7 cellular contexts compared by ENCODE assay signal in the genomic region with DNA sequence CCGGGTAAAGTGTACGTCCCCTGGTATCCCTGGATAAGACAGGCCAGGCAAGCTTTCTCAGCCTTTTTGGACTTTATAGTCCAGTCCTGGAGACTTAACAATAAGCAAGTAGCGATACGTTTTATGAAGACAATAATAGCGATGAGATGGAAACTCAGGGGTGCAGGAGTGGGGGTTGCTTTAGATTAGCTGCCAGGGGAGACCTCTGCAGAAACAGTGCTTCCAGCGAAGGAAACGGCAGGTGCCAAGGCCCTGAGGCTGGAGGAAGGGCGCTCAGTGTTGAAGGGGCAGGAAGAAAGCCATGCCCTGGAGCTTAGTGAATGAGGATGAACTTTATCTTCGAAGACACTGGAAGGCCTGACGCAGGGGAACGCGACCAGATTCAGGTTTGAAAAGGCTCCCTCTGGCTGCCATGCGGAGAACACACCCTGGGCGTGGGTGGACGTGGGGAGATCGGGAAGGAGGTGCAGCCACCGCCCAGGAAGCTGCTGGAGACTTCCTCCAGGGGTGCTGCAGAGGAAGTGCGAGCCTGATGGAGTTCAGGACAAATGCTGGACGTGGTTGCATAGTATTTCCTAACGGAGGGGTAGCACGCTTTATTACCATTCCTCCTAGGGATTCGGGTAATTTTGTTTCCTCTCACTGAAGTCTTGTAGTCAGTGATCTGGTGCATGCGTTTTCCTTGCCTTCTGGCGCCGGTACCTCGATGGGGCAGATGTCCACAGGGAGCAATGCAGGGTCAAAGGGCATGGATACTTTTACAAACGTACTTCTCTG. TPM values are rescaled to one million over a fixed set of nuclear protein-coding genes. Genes with fewer than 3 reads are reported as not detected.
DNase-seq lines count a peak whose midpoint lies in the region; ATAC-seq, FAIRE-seq and TF ChIP-seq lines count a peak whose summit lies in the region.

No MANE protein-coding gene starts in this region.

- TF ChIP-seq EP300 in HepG2 (IDR thresholded peaks at IDR 0.05; ENCODE audit: low read depth in 2 of 2, low read length in 2 of 2), result no peak
- TF ChIP-seq EP300 in HepG2 (CRISPR knock-in tag; IDR thresholded peaks at IDR 0.05; ENCODE audit: borderline replicate concordance), result no peak

- POLR2A ChIA-PET in HepG2 (lab: Yijun Ruan, JAX), result interaction anchor here (0.7 to 6.6 kb wide), 14 partner anchors 10 to 113 kb away, joined by 3 to 199 read pairs (median 4); a partner anchor contains a TSS

- peak overlapping the region; percentile 79 for H3K4me2 ChIP-seq in HepG2 (ENCODE audit: low read depth, low read length)

- H4K20me1 ChIP-seq in HepG2 (ENCODE audit: insufficient read depth, low read length), result no peaks in the 10 kb centered on the region

- peak; percentile 89 for FAIRE-seq in HepG2 (lab: Jason Lieb, UNC)

- no peaks in the 10 kb centered on the region for H3K79me2 ChIP-seq in HepG2 (ENCODE audit: insufficient read depth, low read length)

- peak overlapping the region; percentile 80 for H3K9ac ChIP-seq in HepG2 (ENCODE audit: insufficient read depth, low read depth, low read length)

- CTCF ChIA-PET in HepG2 (lab: Yijun Ruan, JAX; ENCODE audit: low intra/inter-chr PET ratio, low total read pairs), result interaction anchor here (2.2 kb wide), 1 partner anchor 34 kb away, joined by 21 read pairs; no protein-coding TSS in a partner anchor

- ATAC-seq in HG03139 (IDR thresholded peaks at IDR 0.05; ENCODE audit: unreplicated experiment), result peak; percentile 37
- ATAC-seq in HepG2, result peak; percentile 75

- H3K9me3 ChIP-seq in HepG2 (ENCODE audit: low read length), result no peaks in the 10 kb centered on the region

- H3K27ac ChIP-seq in VCaP, result peak overlapping the region; percentile 81
- H3K27ac ChIP-seq in HepG2 (ENCODE audit: extremely low read length, insufficient read depth, low read length), result peak overlapping the region; percentile 95

- H2AFZ ChIP-seq in HepG2 (ENCODE audit: low read length), result no peak overlapping the region

- intact Hi-C loops in HepG2 (cut with micrococcal nuclease; ENCODE audit: unreplicated experiment), result loop anchor here (1.0 kb wide), 1 partner anchor 34 kb away; no protein-coding TSS in a partner anchor

- 8% methylated on average over 16 of the region's 27 CpGs for whole genome bisulfite sequencing in HepG2 (ENCODE audit: low lambda C conversion rate)

- TF ChIP-seq CTCF in VCaP (conservative IDR thresholded peaks at IDR 0.05) (peak; percentile 98), choroid plexus epithelial cell (conservative IDR thresholded peaks at IDR 0.05; ENCODE audit: low read depth, low read length) (peak; percentile 92), HepG2 (CRISPR knock-in tag; IDR thresholded peaks at IDR 0.05) (peak; percentile 94)

- no TSS peak for BruUV-seq in HepG2 (replicated peaks; lab: Mats Ljungman, UMichigan)

- TF ChIP-seq RAD21 in HepG2 (CRISPR knock-in tag; IDR thresholded peaks at IDR 0.05), result peak; percentile 17; the same call in 1 of the 2 replicates

- TF ChIP-seq POLR2A in GM18951 (IDR thresholded peaks at IDR 0.05; ENCODE audit: extremely low read depth, insufficient read depth, insufficient read length) (peak; percentile 60), HepG2 (IDR thresholded peaks at IDR 0.05; ENCODE audit: insufficient read depth in 1 of 2, low read depth in 2 of 2, low read length in 2 of 2) (peak in 1 of 2 experiments; percentile 69; a peak in 2 of 4 replicates)

- peaks cover 52% of the 10 kb centered on the region for H3K4me1 ChIP-seq in HepG2 (ENCODE audit: insufficient read depth, low read length)

- H3K27me3 ChIP-seq in HepG2 (ENCODE audit: control insufficient read depth in 1 of 2, insufficient read depth in 2 of 2, low read length in 2 of 2), result no peaks in the 10 kb centered on the region

- peak overlapping the region; percentile 51 for H3K4me3 ChIP-seq in choroid plexus epithelial cell (ENCODE audit: low read depth, low read length)
- H3K4me3 ChIP-seq in HepG2 (replicated peaks in 1 of 3; ENCODE audit: insufficient read depth in 1 of 3, low read depth in 2 of 3, low read length in 3 of 3), result peak overlapping the region; percentile 42 to 81 (median 59)

- H3K36me3 ChIP-seq in HepG2 (replicated peaks in 1 of 2; ENCODE audit: control insufficient read depth in 1 of 2, insufficient read depth in 2 of 2, low read length in 2 of 2), result 0 out of 5 replicates have a peak, but pooled peaks cover 0 to 2% of the 10 kb centered on the region in 2 experiments

- DNase-seq in choroid plexus epithelial cell (ENCODE audit: low read depth) (peak; percentile 93), HepG2 (ENCODE audit: low spot score) (peak; percentile 84), NCI-H2107 treated with DMSO at 0.1 percent for 48 hours (lab: John Stamatoyannopoulos, UW; ENCODE audit: unreplicated experiment) (no peak)
- DNase-seq in stimulated activated CD4-positive, alpha-beta T cell treated with anti-CD3 and anti-CD28 coated beads, Interleukin-4, amount 100 ng/mL, for 48 hours (ENCODE audit: low read depth in 2 of 2), result peak; percentile 82 to 86

- in situ Hi-C loops in GM18951 (cut with MboI; ENCODE audit: low sequenced_read_pairs, unreplicated experiment) (no loop called here), HepG2 (cut with HindIII; ENCODE audit: extremely low pct_ligation_motif_present, low pct_unique_long_range_greater_than_20kb) (no loop called here)

RNA-seq across cellular contexts. Expression of a gene that starts 26.1 kb away (rescaled TPM):
- total RNA-seq in HepG2 (2016; rRNA removed; fragmentation: Illumina TruSeq; extraction: Trizol), result 805 and 1,167 TPM in 2 replicates
- total RNA-seq in HepG2 (2016; cell fraction: cytosol; rRNA removed; fragmentation: Illumina TruSeq; extraction: Trizol; ENCODE audit: low read depth), result 330 and 384 TPM in 2 replicates
- 802 and 1,160 TPM in 2 replicates for total RNA-seq in HepG2 (2016; cell fraction: insoluble cytoplasmic fraction; rRNA removed; fragmentation: Illumina TruSeq; extraction: Trizol)
- total RNA-seq in HepG2 (2016; cell fraction: membrane; rRNA removed; fragmentation: Illumina TruSeq; extraction: Trizol), result 388 and 438 TPM in 2 replicates
- total RNA-seq in HepG2 (2016; cell fraction: nucleus; rRNA removed; fragmentation: Illumina TruSeq; extraction: Trizol), result 473 and 495 TPM in 2 replicates
- polyA plus RNA-seq in HepG2 (2011; rRNA removed), result 1,432 and 1,529 TPM in 2 replicates
- polyA plus RNA-seq in HepG2 (2011; cell fraction: cytosol; rRNA removed), result 1,350 and 1,708 TPM in 2 replicates
- polyA plus RNA-seq in HepG2 (2011; cell fraction: nucleus; rRNA removed), result 541 and 721 TPM in 2 replicates
- 920 and 1,315 TPM in 2 replicates for polyA plus RNA-seq in HepG2 (2012)
- polyA plus RNA-seq in HepG2 (2016; cell fraction: cytosol; fragmentation: Illumina TruSeq; extraction: Trizol; ENCODE audit: low read depth), result 299 and 343 TPM in 2 replicates
- 1,055 and 1,063 TPM in 2 replicates for polyA plus RNA-seq in HepG2 (2016; cell fraction: insoluble cytoplasmic fraction; fragmentation: Illumina TruSeq; extraction: Trizol; ENCODE audit: low read depth)
- 279 and 340 TPM in 2 replicates for polyA plus RNA-seq in HepG2 (2016; cell fraction: membrane; fragmentation: Illumina TruSeq; extraction: Trizol; ENCODE audit: low read depth)
- polyA plus RNA-seq in HepG2 (2016; cell fraction: nucleus; fragmentation: Illumina TruSeq; extraction: Trizol; ENCODE audit: insufficient read depth, low read depth), result 688 and 691 TPM in 2 replicates
- 531 and 665 TPM in 2 replicates for polyA minus RNA-seq in HepG2 (2011; rRNA and poly(A)+ RNA removed; ENCODE audit: low replicate concordance)
- polyA minus RNA-seq in HepG2 (2011; cell fraction: cytosol; rRNA and poly(A)+ RNA removed), result 412 and 617 TPM in 2 replicates
- polyA minus RNA-seq in HepG2 (2011; cell fraction: nucleus; rRNA and poly(A)+ RNA removed), result 99.5 and 162 TPM in 2 replicates

RNA-seq across cellular contexts. Expression of a gene that starts 48.4 kb away (rescaled TPM):
- total RNA-seq in HepG2 (2016; rRNA removed; fragmentation: Illumina TruSeq; extraction: Trizol), result 19.4 and 20.9 TPM in 2 replicates
- total RNA-seq in HepG2 (2016; cell fraction: cytosol; rRNA removed; fragmentation: Illumina TruSeq; extraction: Trizol; ENCODE audit: low read depth), result 3.8 and 4.4 TPM in 2 replicates
- 14.2 and 21.8 TPM in 2 replicates for total RNA-seq in HepG2 (2016; cell fraction: insoluble cytoplasmic fraction; rRNA removed; fragmentation: Illumina TruSeq; extraction: Trizol)
- total RNA-seq in HepG2 (2016; cell fraction: membrane; rRNA removed; fragmentation: Illumina TruSeq; extraction: Trizol), result 8.0 TPM in 2 replicates
- total RNA-seq in HepG2 (2016; cell fraction: nucleus; rRNA removed; fragmentation: Illumina TruSeq; extraction: Trizol), result 18.7 and 19.6 TPM in 2 replicates
- polyA plus RNA-seq in HepG2 (2011; rRNA removed), result 6.0 and 7.6 TPM in 2 replicates
- polyA plus RNA-seq in HepG2 (2011; cell fraction: cytosol; rRNA removed), result 3.9 and 5.3 TPM in 2 replicates
- polyA plus RNA-seq in HepG2 (2011; cell fraction: nucleus; rRNA removed), result 26.9 and 32.7 TPM in 2 replicates
- polyA plus RNA-seq in HepG2 (2012), result 7.8 and 12.7 TPM in 2 replicates
- 1.3 TPM in 2 replicates for polyA plus RNA-seq in HepG2 (2016; cell fraction: cytosol; fragmentation: Illumina TruSeq; extraction: Trizol; ENCODE audit: low read depth)
- polyA plus RNA-seq in HepG2 (2016; cell fraction: insoluble cytoplasmic fraction; fragmentation: Illumina TruSeq; extraction: Trizol; ENCODE audit: low read depth), result 13.2 and 17.5 TPM in 2 replicates
- 2.9 and 3.7 TPM in 2 replicates for polyA plus RNA-seq in HepG2 (2016; cell fraction: membrane; fragmentation: Illumina TruSeq; extraction: Trizol; ENCODE audit: low read depth)
- polyA plus RNA-seq in HepG2 (2016; cell fraction: nucleus; fragmentation: Illumina TruSeq; extraction: Trizol; ENCODE audit: insufficient read depth, low read depth), result 36.0 and 38.0 TPM in 2 replicates
- 23.1 and 33.6 TPM in 2 replicates for polyA minus RNA-seq in HepG2 (2011; rRNA and poly(A)+ RNA removed; ENCODE audit: low replicate concordance)
- polyA minus RNA-seq in HepG2 (2011; cell fraction: cytosol; rRNA and poly(A)+ RNA removed), result 9.8 and 11.1 TPM in 2 replicates
- 11.6 and 13.4 TPM in 2 replicates for polyA minus RNA-seq in HepG2 (2011; cell fraction: nucleus; rRNA and poly(A)+ RNA removed)

RNA-seq across cellular contexts. Expression of a gene that starts 52.9 kb away (rescaled TPM):
- 17.6 and 21.1 TPM in 2 replicates for total RNA-seq in HepG2 (2016; rRNA removed; fragmentation: Illumina TruSeq; extraction: Trizol)
- 5.0 and 5.2 TPM in 2 replicates for total RNA-seq in HepG2 (2016; cell fraction: cytosol; rRNA removed; fragmentation: Illumina TruSeq; extraction: Trizol; ENCODE audit: low read depth)
- 16.5 and 21.3 TPM in 2 replicates for total RNA-seq in HepG2 (2016; cell fraction: insoluble cytoplasmic fraction; rRNA removed; fragmentation: Illumina TruSeq; extraction: Trizol)
- total RNA-seq in HepG2 (2016; cell fraction: membrane; rRNA removed; fragmentation: Illumina TruSeq; extraction: Trizol), result 14.9 and 15.7 TPM in 2 replicates
- 15.9 and 20.4 TPM in 2 replicates for total RNA-seq in HepG2 (2016; cell fraction: nucleus; rRNA removed; fragmentation: Illumina TruSeq; extraction: Trizol)
- polyA plus RNA-seq in HepG2 (2011; rRNA removed), result 6.4 and 7.5 TPM in 2 replicates
- polyA plus RNA-seq in HepG2 (2011; cell fraction: cytosol; rRNA removed), result 6.3 and 6.6 TPM in 2 replicates
- 2.9 and 3.0 TPM in 2 replicates for polyA plus RNA-seq in HepG2 (2011; cell fraction: nucleus; rRNA removed)
- 6.1 and 7.2 TPM in 2 replicates for polyA plus RNA-seq in HepG2 (2012)
- polyA plus RNA-seq in HepG2 (2016; cell fraction: cytosol; fragmentation: Illumina TruSeq; extraction: Trizol; ENCODE audit: low read depth), result 4.9 and 5.3 TPM in 2 replicates
- 13.2 and 14.3 TPM in 2 replicates for polyA plus RNA-seq in HepG2 (2016; cell fraction: insoluble cytoplasmic fraction; fragmentation: Illumina TruSeq; extraction: Trizol; ENCODE audit: low read depth)
- polyA plus RNA-seq in HepG2 (2016; cell fraction: membrane; fragmentation: Illumina TruSeq; extraction: Trizol; ENCODE audit: low read depth), result 9.2 TPM in 2 replicates
- polyA plus RNA-seq in HepG2 (2016; cell fraction: nucleus; fragmentation: Illumina TruSeq; extraction: Trizol; ENCODE audit: insufficient read depth, low read depth), result 20.9 and 21.2 TPM in 2 replicates
- polyA minus RNA-seq in HepG2 (2011; rRNA and poly(A)+ RNA removed; ENCODE audit: low replicate concordance), result 14.9 and 34.8 TPM in 2 replicates
- polyA minus RNA-seq in HepG2 (2011; cell fraction: cytosol; rRNA and poly(A)+ RNA removed), result 10.7 and 11.1 TPM in 2 replicates
- 5.8 and 6.5 TPM in 2 replicates for polyA minus RNA-seq in HepG2 (2011; cell fraction: nucleus; rRNA and poly(A)+ RNA removed)
